Comparison of ENCODE assay signal across 32 cellular contexts in the genomic region with DNA sequence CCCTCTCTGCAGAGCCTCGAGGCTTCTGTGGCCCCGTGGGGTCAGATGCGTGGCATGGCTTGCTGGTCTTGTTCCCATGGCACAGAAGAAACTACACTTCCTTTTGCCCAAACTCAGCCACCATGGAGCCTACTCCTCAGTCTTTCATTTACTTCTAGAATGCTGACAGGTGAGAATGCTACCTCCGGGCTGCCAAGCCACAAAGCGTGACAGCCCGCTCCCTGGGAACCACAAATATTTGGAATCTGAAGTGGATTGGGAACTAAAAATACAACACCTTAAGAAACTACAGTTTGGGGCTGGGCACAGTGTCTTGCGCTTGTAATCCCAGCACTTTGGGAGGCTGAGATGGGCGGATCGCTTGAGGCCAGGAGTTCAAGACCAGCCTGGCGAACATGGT.
DNase-seq lines count a peak whose midpoint lies in the region; ATAC-seq, FAIRE-seq and TF ChIP-seq lines count a peak whose summit lies in the region.
"Had no signal": no experiment of that assay in that cellular context is flagged by ENCODE, and none has a peak within 500 bp of the region (broad histone marks: within the 10 kb centered on the region; RNA-seq: fewer than 3 reads in every experiment).

No MANE protein-coding gene starts in this region.

- DNase-seq in Daoy (ENCODE audit: low read depth) (peak; percentile 9), astrocyte (ENCODE audit: low read depth) (peak; percentile 9), kidney tubule cell (ENCODE audit: low spot score) (peak; percentile 83), progenitor cell of endocrine pancreas (ENCODE audit: low spot score, unreplicated experiment) (no peak), NCI-H1436 treated with DMSO at 0.1 percent for 48 hours (lab: John Stamatoyannopoulos, UW) (no peak), NCI-H2227 (lab: John Stamatoyannopoulos, UW; ENCODE audit: unreplicated experiment) (no peak), GM19238 (ENCODE audit: insufficient read length, low spot score) (no peak)
- DNase-seq in stimulated activated naive B cell treated with anti-CD40 and anti-IgM and Interleukin-4, amounts not matched to agents 10 μg/mL and 1 μg/mL and 100 μg/mL, for 72 hours: no peak
- DNase-seq: ACHN; activated B cell treated with CpG ODN at 0.5 μM for 24 hours; activated CD4-positive, alpha-beta T cell treated with anti-CD3 and anti-CD28 coated beads, Interleukin-2, amount 50 U/mL, for 4 hours; activated naive CD4-positive, alpha-beta T cell treated with anti-CD3 and anti-CD28 coated beads for 36 hours; activated T-cell treated with anti-CD3 and anti-CD28 coated beads, Interleukin-2, amount 50 U/mL, for 72 hours; amniotic stem cell; effector memory CD4-positive, alpha-beta T cell; foreskin keratinocyte; heart right ventricle; HFFc6; IMR-90; left cardiac atrium; naive thymus-derived CD4-positive, alpha-beta T cell; NCI-H1092 treated with DMSO at 0.1 percent for 48 hours; NCI-H187 treated with DMSO at 0.1 percent for 48 hours; NCI-H2227 treated with DMSO at 0.1 percent for 48 hours; NCI-H526 treated with DMSO at 0.1 percent for 48 hours; Peyer's patch; SIG-M5 had no signal

- TF ChIP-seq CTCF in astrocyte (IDR thresholded peaks at IDR 0.05; ENCODE audit: insufficient read depth, low read depth, low read length): no peak
- TF ChIP-seq CTCF in progenitor cell of endocrine pancreas (IDR thresholded peaks at IDR 0.05; ENCODE audit: unreplicated experiment): no peak

- H3K79me2 ChIP-seq in astrocyte (ENCODE audit: insufficient read depth, low read length): no peaks in the 10 kb centered on the region

- no peaks in the 10 kb centered on the region for H3K36me3 Mint-ChIP-seq in astrocyte (ENCODE audit: low read depth, unreplicated experiment)
- H3K36me3 Mint-ChIP-seq in progenitor cell of endocrine pancreas (ENCODE audit: insufficient read depth): no peaks in the 10 kb centered on the region
- H3K36me3 Mint-ChIP-seq in stimulated activated naive B cell treated with anti-CD40 and anti-IgM and Interleukin-4, amounts not matched to agents 10 μg/mL and 1 μg/mL and 100 μg/mL, for 72 hours: no peaks in the 10 kb centered on the region
- H3K36me3 Mint-ChIP-seq: mesothelial cell of epicardium; naive thymus-derived CD4-positive, alpha-beta T cell; type B pancreatic cell had no signal

- H3K27ac Mint-ChIP-seq in astrocyte (ENCODE audit: unreplicated experiment): no peak overlapping the region
- peak overlapping the region; percentile 45 for H3K27ac Mint-ChIP-seq in progenitor cell of endocrine pancreas
- H3K27ac Mint-ChIP-seq in stimulated activated naive B cell treated with anti-CD40 and anti-IgM and Interleukin-4, amounts not matched to agents 10 μg/mL and 1 μg/mL and 100 μg/mL, for 72 hours: no peak overlapping the region
- H3K27ac Mint-ChIP-seq: activated B cell treated with CpG ODN at 0.5 μM for 24 hours; activated naive CD4-positive, alpha-beta T cell treated with anti-CD3 and anti-CD28 coated beads for 36 hours; activated T-cell treated with anti-CD3 and anti-CD28 coated beads, Interleukin-2, amount 50 U/mL, for 72 hours; GM23338; HFFc6; mesothelial cell of epicardium; naive thymus-derived CD4-positive, alpha-beta T cell; type B pancreatic cell had no signal

- H3K9ac ChIP-seq in astrocyte (ENCODE audit: low read length): no peak overlapping the region

- H3K27me3 ChIP-seq in astrocyte (ENCODE audit: insufficient read depth, low read length): no peaks in the 10 kb centered on the region
- H3K27me3 ChIP-seq: heart right ventricle, Peyer's patch, right atrium auricular region had no signal

- H3K4me1 ChIP-seq in astrocyte (ENCODE audit: insufficient read depth, low read length): no peaks in the 10 kb centered on the region
- H3K4me1 ChIP-seq: foreskin keratinocyte, Peyer's patch, right atrium auricular region had no signal

- no peak overlapping the region for H3K4me2 ChIP-seq in astrocyte (ENCODE audit: low read length)
- H3K4me2 ChIP-seq: GM23338 had no signal

- no peak for FAIRE-seq in astrocyte (lab: Jason Lieb, UNC)

- ATAC-seq in stimulated activated naive B cell treated with anti-CD40 and anti-IgM and Interleukin-4, amounts not matched to agents 10 μg/mL and 1 μg/mL and 100 μg/mL, for 72 hours (replicated peaks): no peak
- ATAC-seq: activated T-cell treated with anti-CD3 and anti-CD28 coated beads, Interleukin-2, amount 50 U/mL, for 72 hours; foreskin keratinocyte; heart right ventricle; left cardiac atrium; naive thymus-derived CD4-positive, alpha-beta T cell had no signal

- peaks cover 22% of the 10 kb centered on the region for H3K27me3 Mint-ChIP-seq in astrocyte (ENCODE audit: low read depth, unreplicated experiment)
- peaks cover 7% of the 10 kb centered on the region for H3K27me3 Mint-ChIP-seq in progenitor cell of endocrine pancreas
- H3K27me3 Mint-ChIP-seq in stimulated activated naive B cell treated with anti-CD40 and anti-IgM and Interleukin-4, amounts not matched to agents 10 μg/mL and 1 μg/mL and 100 μg/mL, for 72 hours: peaks cover 11 to 14% of the 10 kb centered on the region in 2 donors

- H4K20me1 ChIP-seq in astrocyte (ENCODE audit: insufficient read depth, low read length): no peaks in the 10 kb centered on the region

- H3K36me3 ChIP-seq in astrocyte (ENCODE audit: insufficient read depth, low read length): no peaks in the 10 kb centered on the region
- H3K36me3 ChIP-seq: Peyer's patch, right atrium auricular region had no signal

- H3K4me1 Mint-ChIP-seq in astrocyte (ENCODE audit: low read depth, unreplicated experiment) (no peaks in the 10 kb centered on the region), progenitor cell of endocrine pancreas (ENCODE audit: low read depth) (peaks cover 11% of the 10 kb centered on the region)
- H3K4me1 Mint-ChIP-seq in stimulated activated naive B cell treated with anti-CD40 and anti-IgM and Interleukin-4, amounts not matched to agents 10 μg/mL and 1 μg/mL and 100 μg/mL, for 72 hours: no peaks in the 10 kb centered on the region
- H3K4me1 Mint-ChIP-seq: activated B cell treated with CpG ODN at 0.5 μM for 24 hours; naive thymus-derived CD4-positive, alpha-beta T cell had no signal

- H3K9me3 Mint-ChIP-seq in astrocyte (ENCODE audit: unreplicated experiment): peaks cover 3% of the 10 kb centered on the region
- H3K9me3 Mint-ChIP-seq in progenitor cell of endocrine pancreas (ENCODE audit: low read depth): peaks cover 5% of the 10 kb centered on the region
- H3K9me3 Mint-ChIP-seq in stimulated activated naive B cell treated with anti-CD40 and anti-IgM and Interleukin-4, amounts not matched to agents 10 μg/mL and 1 μg/mL and 100 μg/mL, for 72 hours: no peaks in the 10 kb centered on the region
- H3K9me3 Mint-ChIP-seq: activated B cell treated with CpG ODN at 0.5 μM for 24 hours; activated naive CD4-positive, alpha-beta T cell treated with anti-CD3 and anti-CD28 coated beads for 36 hours; activated T-cell treated with anti-CD3 and anti-CD28 coated beads, Interleukin-2, amount 50 U/mL, for 72 hours; GM23338; HFFc6; type B pancreatic cell had no signal

- H3K9me3 ChIP-seq in astrocyte (ENCODE audit: insufficient read depth, low read depth, low read length): no peaks in the 10 kb centered on the region
- H3K9me3 ChIP-seq: heart right ventricle, Peyer's patch, right atrium auricular region had no signal

- H3K4me3 Mint-ChIP-seq in astrocyte (ENCODE audit: unreplicated experiment): no peak overlapping the region
- no peak overlapping the region for H3K4me3 Mint-ChIP-seq in progenitor cell of endocrine pancreas (ENCODE audit: low read depth)
- H3K4me3 Mint-ChIP-seq in stimulated activated naive B cell treated with anti-CD40 and anti-IgM and Interleukin-4, amounts not matched to agents 10 μg/mL and 1 μg/mL and 100 μg/mL, for 72 hours: no peak overlapping the region
- H3K4me3 Mint-ChIP-seq: activated B cell treated with CpG ODN at 0.5 μM for 24 hours; activated naive CD4-positive, alpha-beta T cell treated with anti-CD3 and anti-CD28 coated beads for 36 hours; activated T-cell treated with anti-CD3 and anti-CD28 coated beads, Interleukin-2, amount 50 U/mL, for 72 hours; HFFc6; mesothelial cell of epicardium; naive thymus-derived CD4-positive, alpha-beta T cell; type B pancreatic cell had no signal

- H3K27ac ChIP-seq in astrocyte (ENCODE audit: low read depth, low read length): no peak overlapping the region
- H3K27ac ChIP-seq: coronary artery, foreskin keratinocyte, Peyer's patch, right atrium auricular region had no signal

- no peak overlapping the region for H3K4me3 ChIP-seq in astrocyte (ENCODE audit: insufficient read depth, low read depth, low read length)
- H3K4me3 ChIP-seq: coronary artery, GM23338, Peyer's patch, right atrium auricular region had no signal

- H2AFZ ChIP-seq in astrocyte (ENCODE audit: low read depth, low read length): no peak overlapping the region
- H2AFZ ChIP-seq: GM23338 had no signal

Comparison
In these comparisons a context has a peak if more than half of its experiments do, and no peak if none do; other contexts are left out.
1. DNase-seq: peak in Daoy (single experiment), astrocyte (single experiment) and kidney tubule cell (single experiment); none in progenitor cell of endocrine pancreas (single experiment), NCI-H1436 treated with DMSO at 0.1 percent for 48 hours (single experiment), NCI-H2227 (single experiment), GM19238 (single experiment) and stimulated activated naive B cell treated with anti-CD40 and anti-IgM and Interleukin-4, amounts not matched to agents 10 μg/mL and 1 μg/mL and 100 μg/mL, for 72 hours (single experiment).